Comparison of ENCODE assay signal across 8 cellular contexts in genomic region chr9:36728651-36729520, GRCh38.
DNase-seq lines count a peak whose midpoint lies in the region; ATAC-seq lines count a peak whose summit lies in the region.

No MANE protein-coding gene starts in this region.

- no peaks in the 10 kb centered on the region for H3K9me3 Mint-ChIP-seq in stimulated activated effector memory CD8-positive, alpha-beta T cell treated with anti-CD3 and anti-CD28 coated beads, Interleukin-12 subunit alpha, Interleukin-12 subunit beta, amount 100 ng/mL, for 72 hours

- no peak overlapping the region for H3K4me3 Mint-ChIP-seq in stimulated activated effector memory CD8-positive, alpha-beta T cell treated with anti-CD3 and anti-CD28 coated beads, Interleukin-12 subunit alpha, Interleukin-12 subunit beta, amount 100 ng/mL, for 72 hours

- H3K4me1 ChIP-seq in effector memory CD4-positive, alpha-beta T cell (ENCODE audit: control insufficient read depth, insufficient read depth, low read length, poor library complexity, severe bottlenecking), result no peaks in the 10 kb centered on the region

- H3K36me3 Mint-ChIP-seq in stimulated activated effector memory CD8-positive, alpha-beta T cell treated with anti-CD3 and anti-CD28 coated beads, Interleukin-12 subunit alpha, Interleukin-12 subunit beta, amount 100 ng/mL, for 72 hours, result no peaks in the 10 kb centered on the region

- H3K27ac Mint-ChIP-seq in stimulated activated effector memory CD8-positive, alpha-beta T cell treated with anti-CD3 and anti-CD28 coated beads, Interleukin-12 subunit alpha, Interleukin-12 subunit beta, amount 100 ng/mL, for 72 hours, result no peak overlapping the region

- no peaks in the 10 kb centered on the region for H3K27me3 ChIP-seq in effector memory CD4-positive, alpha-beta T cell (replicated peaks; ENCODE audit: control insufficient read depth, insufficient read depth, low read length, poor library complexity, severe bottlenecking)

- peak; percentile 72 for DNase-seq in DMS153 treated with DMSO at 0.1 percent for 48 hours (lab: John Stamatoyannopoulos, UW; ENCODE audit: unreplicated experiment)
- peak; percentile 19 for DNase-seq in NCI-H446 treated with DMSO at 0.1 percent for 48 hours (lab: John Stamatoyannopoulos, UW)
- DNase-seq in activated CD4-positive, alpha-beta T cell treated with anti-CD3 and anti-CD28 coated beads, Interleukin-2, amount 50 U/mL, for 24 hours (ENCODE audit: low read depth in 1 of 2, low spot score in 1 of 2), result peak; percentile 21 to 39
- peak; percentile 16 to 52 (median 29) for DNase-seq in effector memory CD4-positive, alpha-beta T cell
- DNase-seq in myocyte (ENCODE audit: low read depth), result peak; percentile 72
- peak; percentile 49 to 83 for DNase-seq in stimulated activated effector memory CD8-positive, alpha-beta T cell treated with anti-CD3 and anti-CD28 coated beads, Interleukin-12 subunit alpha, Interleukin-12 subunit beta, amount 100 ng/mL, for 72 hours (ENCODE audit: low spot score in 2 of 2)

- ATAC-seq in HG02678 (IDR thresholded peaks at IDR 0.05; ENCODE audit: unreplicated experiment) (peak; percentile 60), HG02970 (IDR thresholded peaks at IDR 0.05; ENCODE audit: low FRiP score, unreplicated experiment) (no peak)
- peak; percentile 71 for ATAC-seq in stimulated activated effector memory CD8-positive, alpha-beta T cell treated with anti-CD3 and anti-CD28 coated beads, Interleukin-12 subunit alpha, Interleukin-12 subunit beta, amount 100 ng/mL, for 72 hours

- no peaks in the 10 kb centered on the region for H3K9me3 ChIP-seq in effector memory CD4-positive, alpha-beta T cell (ENCODE audit: control insufficient read depth, low read length)

- no peaks in the 10 kb centered on the region for H3K36me3 ChIP-seq in effector memory CD4-positive, alpha-beta T cell (ENCODE audit: control insufficient read depth, insufficient read depth, low read length)

- H3K4me1 Mint-ChIP-seq in stimulated activated effector memory CD8-positive, alpha-beta T cell treated with anti-CD3 and anti-CD28 coated beads, Interleukin-12 subunit alpha, Interleukin-12 subunit beta, amount 100 ng/mL, for 72 hours, result no peaks in the 10 kb centered on the region

- no peak overlapping the region for H3K27ac ChIP-seq in effector memory CD4-positive, alpha-beta T cell (ENCODE audit: insufficient read depth, low read length, poor library complexity, severe bottlenecking)

- H3K4me3 ChIP-seq in effector memory CD4-positive, alpha-beta T cell (ENCODE audit: insufficient read depth, low read depth, low read length, poor library complexity, severe bottlenecking), result no peak overlapping the region

Comparison
In these comparisons a context has a peak if more than half of its experiments do, and no peak if none do; other contexts are left out.
1. DNase-seq: peak in every context shown above with its lines; median percentile 72 in DMS153 treated with DMSO at 0.1 percent for 48 hours; 72 in myocyte; 66 in stimulated activated effector memory CD8-positive, alpha-beta T cell treated with anti-CD3 and anti-CD28 coated beads, Interleukin-12 subunit alpha, Interleukin-12 subunit beta, amount 100 ng/mL, for 72 hours; 30 in activated CD4-positive, alpha-beta T cell treated with anti-CD3 and anti-CD28 coated beads, Interleukin-2, amount 50 U/mL, for 24 hours; 29 in effector memory CD4-positive, alpha-beta T cell; 19 in NCI-H446 treated with DMSO at 0.1 percent for 48 hours.